Comparison of ENCODE assay signal across 8 cellular contexts in genomic region chr10:42637648-42638052, GRCh38. TPM values are rescaled to one million over a fixed set of nuclear protein-coding genes. Genes with fewer than 3 reads are reported as not detected.
DNase-seq lines count a peak whose midpoint lies in the region; ATAC-seq, FAIRE-seq and TF ChIP-seq lines count a peak whose summit lies in the region.

No MANE protein-coding gene starts in this region.

- no peaks in the 10 kb centered on the region for H3K9me3 ChIP-seq in GM23248 (ENCODE audit: low read depth)
- no peaks in the 10 kb centered on the region for H3K9me3 ChIP-seq in skeletal muscle satellite cell (replicated peaks; ENCODE audit: low read length)

- H3K27me3 Mint-ChIP-seq in T-cell, result no peaks in the 10 kb centered on the region

- no peak for TF ChIP-seq POLR2A in H54 (IDR thresholded peaks at IDR 0.05; ENCODE audit: low read depth, low read length)

- POLR2A ChIA-PET in T-cell (lab: Charles Lee), result no interaction called here

- DNase-seq in GM23248 (no peak), T-cell (no peak), fibroblast of villous mesenchyme (ENCODE audit: low read depth) (no peak), NCI-H146 treated with DMSO at 0.1 percent for 48 hours (lab: John Stamatoyannopoulos, UW; ENCODE audit: unreplicated experiment) (no peak), H54 (ENCODE audit: insufficient read length, low spot score) (no peak)

- H3K27ac ChIP-seq in GM23248, result peak overlapping the region; percentile 74; the same call in 1 of the 2 replicates

- H3K36me3 ChIP-seq in GM23248 (ENCODE audit: low read depth) (no peaks in the 10 kb centered on the region), skeletal muscle satellite cell (ENCODE audit: insufficient read depth, low read length) (no peaks in the 10 kb centered on the region)

- no peaks in the 10 kb centered on the region for H4K20me1 ChIP-seq in GM23248 (ENCODE audit: insufficient read depth)

- peaks cover 50 to 56% (median 55%) of the 10 kb centered on the region in 3 donors for H3K4me1 Mint-ChIP-seq in T-cell

- H2AFZ ChIP-seq in GM23248, result peak overlapping the region; percentile 98

- no peaks in the 10 kb centered on the region for H3K79me2 ChIP-seq in GM23248 (ENCODE audit: insufficient read depth)

- H3K4me1 ChIP-seq in GM23248 (ENCODE audit: insufficient read depth) (peaks cover 9% of the 10 kb centered on the region; the same call in 1 of the 2 replicates), skeletal muscle satellite cell (ENCODE audit: control insufficient read depth, insufficient read depth, low read length) (peaks cover 6% of the 10 kb centered on the region)

- no peak for TF ChIP-seq CTCF in fibroblast of villous mesenchyme (IDR thresholded peaks at IDR 0.05; ENCODE audit: insufficient read depth, low read depth, low read length)

- ATAC-seq in T-cell (replicated peaks in 1 of 4), result no peak
- no peak for ATAC-seq in GM18867 (IDR thresholded peaks at IDR 0.05; ENCODE audit: unreplicated experiment)
- ATAC-seq in HG03039 (IDR thresholded peaks at IDR 0.05; ENCODE audit: unreplicated experiment), result no peak

- FAIRE-seq in H54 (lab: Jason Lieb, UNC), result no peak

- 45 to 48% methylated on average over 10 of the region's 10 CpGs for WGBS in GM23248 (ENCODE audit: low coverage in 1 of 2, low lambda C conversion rate in 2 of 2, missing lambda C conversion rate in 2 of 2), 2 experiments

- H3K9ac ChIP-seq in GM23248, result peak overlapping the region; percentile 85
- H3K9ac ChIP-seq in skeletal muscle satellite cell (ENCODE audit: low read depth, low read length), result peak overlapping the region; percentile 87

- peak overlapping the region; percentile 96 for H3K4me3 ChIP-seq in GM23248
- peak overlapping the region; percentile 73 for H3K4me3 ChIP-seq in fibroblast of villous mesenchyme (ENCODE audit: low read depth, low read length)
- peak overlapping the region; percentile 87 for H3K4me3 ChIP-seq in skeletal muscle satellite cell (ENCODE audit: low read length)

- H3K9me3 Mint-ChIP-seq in T-cell, result no peaks in the 10 kb centered on the region

- in situ Hi-C loops in GM23248 (cut with MboI), result no loop called here

- CTCF ChIA-PET in T-cell (lab: Charles Lee), result no interaction called here

- H3K4me2 ChIP-seq in GM23248 (ENCODE audit: unreplicated experiment) (peak overlapping the region; percentile 90), skeletal muscle satellite cell (ENCODE audit: low read length) (peak overlapping the region; percentile 94)

- peak overlapping the region; percentile 96 to 99 for H3K27ac Mint-ChIP-seq in T-cell

- H3F3A ChIP-seq in GM23248 (ENCODE audit: insufficient read depth), result peaks cover 5% of the 10 kb centered on the region; the same call in 1 of the 2 replicates

- no peaks in the 10 kb centered on the region for H3K27me3 ChIP-seq in GM23248 (replicated peaks; ENCODE audit: insufficient read depth)
- H3K27me3 ChIP-seq in skeletal muscle satellite cell (ENCODE audit: control insufficient read depth, insufficient read depth, low read length), result no peaks in the 10 kb centered on the region

- H3K4me3 Mint-ChIP-seq in T-cell, result peak overlapping the region; percentile 95 to 99 (median 98)

- H3K36me3 Mint-ChIP-seq in T-cell, result peaks cover 30% of the 10 kb centered on the region

- H3K9me2 ChIP-seq in GM23248 (ENCODE audit: insufficient read depth), result no peaks in the 10 kb centered on the region

RNA-seq across cellular contexts. Expression of gene ZNF33B, which starts 0.7 kb away (rescaled TPM):
- total RNA-seq in GM23248 (2014; rRNA removed; shearing (Covaris generic)), result 1.9 and 3.2 TPM in 2 replicates
- 2.3 and 2.5 TPM in 2 replicates for polyA plus RNA-seq in GM23248 (2016; fragmentation: Nextera tagmentation; extraction: Ambion mirVana)
- total RNA-seq in T-cell, result 10 to 100 TPM; 26.4 to 61.6 (median 57.7) TPM
- total RNA-seq in fibroblast of villous mesenchyme, result 6.1 and 7.8 TPM in 2 replicates
- 2.4 and 2.5 TPM in 2 replicates for total RNA-seq in skeletal muscle satellite cell (2012; rRNA removed)
